Comparison of ENCODE assay signal across 1 cellular context in genomic region chr15:73081321-73081958, GRCh38.
TF ChIP-seq lines count a peak whose summit lies in the region.

No MANE protein-coding gene starts in this region.

TF ChIP-seq in GM23338, 12 proteins besides CTCF, POLR2A, EP300 and RAD21:
- no peak for TF ChIP-seq NANOG (IDR thresholded peaks at IDR 0.05; ENCODE audit: borderline replicate concordance)
- no peak for TF ChIP-seq STAT1 (IDR thresholded peaks at IDR 0.05; ENCODE audit: unreplicated experiment)
- TF ChIP-seq EZH2 (IDR thresholded peaks at IDR 0.05; ENCODE audit: low read depth, unreplicated experiment) = no peak
- no peak for TF ChIP-seq ZNF331 (CRISPR knock-in tag; IDR thresholded peaks at IDR 0.05; ENCODE audit: low read depth)
- no peak for TF ChIP-seq ETS1 (IDR thresholded peaks at IDR 0.05)
- no peak for TF ChIP-seq ZNF462 (CRISPR knock-in tag; IDR thresholded peaks at IDR 0.05)
- no peak for TF ChIP-seq REST (IDR thresholded peaks at IDR 0.05; ENCODE audit: unreplicated experiment)
- no peak for TF ChIP-seq POLR2AphosphoS5 (IDR thresholded peaks at IDR 0.05; ENCODE audit: low read depth)
- TF ChIP-seq CREB1 (CRISPR knock-in tag; IDR thresholded peaks at IDR 0.05; ENCODE audit: low read depth) = no peak
- no peak for TF ChIP-seq JUNB (IDR thresholded peaks at IDR 0.05; ENCODE audit: unreplicated experiment)
- no peak for TF ChIP-seq EZH2phosphoT487 (IDR thresholded peaks at IDR 0.05; ENCODE audit: unreplicated experiment)
- no peak for TF ChIP-seq ZNF114 (CRISPR knock-in tag; IDR thresholded peaks at IDR 0.05)
